In genomic region chr2:182951948-182952663, GRCh38 we compare ENCODE assay signal across 14 cellular contexts.
DNase-seq lines count a peak whose midpoint lies in the region; ATAC-seq and TF ChIP-seq lines count a peak whose summit lies in the region.
"Had no signal": no experiment of that assay in that cellular context is flagged by ENCODE, and none has a peak within 500 bp of the region (broad histone marks: within the 10 kb centered on the region; RNA-seq: fewer than 3 reads in every experiment).

No MANE protein-coding gene starts in this region.

- H3K4me3 ChIP-seq in hepatocyte: no peak overlapping the region
- H3K4me3 ChIP-seq: coronary artery, lower lobe of right lung had no signal

- no peak overlapping the region for H3K27ac ChIP-seq in hepatocyte
- H3K27ac ChIP-seq: coronary artery, lower lobe of right lung had no signal

- H3K4me2 ChIP-seq in hepatocyte: no peak overlapping the region

- H4K20me1 ChIP-seq in hepatocyte (ENCODE audit: insufficient read depth, poor library complexity, severe bottlenecking): no peaks in the 10 kb centered on the region

- WGBS in hepatocyte (ENCODE audit: low lambda C conversion rate, missing lambda C conversion rate): 96% methylated on average over 3 of the region's 3 CpGs

- H3K36me3 ChIP-seq in hepatocyte (replicated peaks; ENCODE audit: insufficient read depth, low read depth): peaks cover 4% of the 10 kb centered on the region

- ATAC-seq in GM19397 (IDR thresholded peaks at IDR 0.05; ENCODE audit: unreplicated experiment) (peak; percentile 50), HG02973 (IDR thresholded peaks at IDR 0.05; ENCODE audit: unreplicated experiment) (peak; percentile 72), HG03025 (IDR thresholded peaks at IDR 0.05; ENCODE audit: low FRiP score, unreplicated experiment) (no peak)
- ATAC-seq: lower lobe of right lung had no signal

- no peak for TF ChIP-seq CTCF in hepatocyte (IDR thresholded peaks at IDR 0.05; ENCODE audit: poor library complexity)

- no peak overlapping the region for H2AFZ ChIP-seq in hepatocyte

- H3K9me2 ChIP-seq in hepatocyte (replicated peaks; ENCODE audit: insufficient read depth): no peaks in the 10 kb centered on the region

- H3K79me2 ChIP-seq in hepatocyte: no peaks in the 10 kb centered on the region

- no peaks in the 10 kb centered on the region for H3K9me3 ChIP-seq in hepatocyte (ENCODE audit: low read depth)
- H3K9me3 ChIP-seq: lower lobe of right lung had no signal

- no peaks in the 10 kb centered on the region for H3K27me3 ChIP-seq in hepatocyte

- no peaks in the 10 kb centered on the region for H3K4me1 ChIP-seq in hepatocyte (ENCODE audit: insufficient read depth)
- H3K4me1 ChIP-seq: lower lobe of right lung had no signal

- DNase-seq in Daoy (ENCODE audit: low read depth) (peak; percentile 46), amniotic epithelial cell (ENCODE audit: low read depth) (peak; percentile 24), 8988T (no peak), hepatocyte (ENCODE audit: low spot score) (no peak), GDM1 (lab: John Stamatoyannopoulos, UW) (no peak)
- DNase-seq: activated T-cell treated with anti-CD3 and anti-CD28 coated beads for 4 hours, glutamatergic neuron, lower lobe of right lung, NCI-H1930, T-helper 9 cell had no signal

Comparison
In these comparisons a context has a peak if more than half of its experiments do, and no peak if none do; other contexts are left out.
1. DNase-seq: peak in Daoy (single experiment) and amniotic epithelial cell (single experiment); none in 8988T (single experiment), hepatocyte (single experiment) and GDM1 (single experiment).